22 cellular contexts compared by ENCODE assay signal in genomic region chr3:8438507-8439079, GRCh38.
"Had no signal": no experiment of that assay in that cellular context is flagged by ENCODE, and none has a peak within 500 bp of the region (broad histone marks: within the 10 kb centered on the region; RNA-seq: fewer than 3 reads in every experiment).

No MANE protein-coding gene starts in this region.

- H3K36me3 ChIP-seq: heart right ventricle, suprapubic skin, thyroid gland had no signal

- H3K27ac ChIP-seq: dorsolateral prefrontal cortex, heart right ventricle, psoas muscle, suprapubic skin, thyroid gland had no signal

- DNase-seq: cortex of kidney; dorsolateral prefrontal cortex; effector CD8-positive, alpha-beta T cell; foreskin melanocyte; heart right ventricle; hypothalamus; kidney glomerular epithelial cell; mammary epithelial cell; mucosa of descending colon; naive thymus-derived CD8-positive, alpha-beta T cell; nucleus accumbens; psoas muscle; retina; stimulated activated CD4-positive, alpha-beta T cell treated with anti-CD3 and anti-CD28 coated beads, Interleukin-2, amount 100 ng/mL, for 24 hours; stimulated activated CD4-positive, alpha-beta T cell treated with anti-CD3 and anti-CD28 coated beads, Interleukin-4, amount 100 ng/mL, for 4 hours; stimulated activated naive CD4-positive, alpha-beta T cell; thyroid gland had no signal

- H3K4me3 ChIP-seq: dorsolateral prefrontal cortex, heart right ventricle, mucosa of descending colon, psoas muscle, suprapubic skin, thyroid gland had no signal

- H3K9me3 ChIP-seq: heart right ventricle, mucosa of descending colon, psoas muscle, suprapubic skin, thyroid gland had no signal

- FAIRE-seq: endometrium, islet of Langerhans, urothelium cell line had no signal

- ATAC-seq: mucosa of descending colon; naive thymus-derived CD8-positive, alpha-beta T cell; psoas muscle; sciatic nerve had no signal

- H3K27me3 ChIP-seq: dorsolateral prefrontal cortex, heart right ventricle, suprapubic skin, thyroid gland had no signal
